Comparison of ENCODE assay signal across 7 cellular contexts in the genomic region with DNA sequence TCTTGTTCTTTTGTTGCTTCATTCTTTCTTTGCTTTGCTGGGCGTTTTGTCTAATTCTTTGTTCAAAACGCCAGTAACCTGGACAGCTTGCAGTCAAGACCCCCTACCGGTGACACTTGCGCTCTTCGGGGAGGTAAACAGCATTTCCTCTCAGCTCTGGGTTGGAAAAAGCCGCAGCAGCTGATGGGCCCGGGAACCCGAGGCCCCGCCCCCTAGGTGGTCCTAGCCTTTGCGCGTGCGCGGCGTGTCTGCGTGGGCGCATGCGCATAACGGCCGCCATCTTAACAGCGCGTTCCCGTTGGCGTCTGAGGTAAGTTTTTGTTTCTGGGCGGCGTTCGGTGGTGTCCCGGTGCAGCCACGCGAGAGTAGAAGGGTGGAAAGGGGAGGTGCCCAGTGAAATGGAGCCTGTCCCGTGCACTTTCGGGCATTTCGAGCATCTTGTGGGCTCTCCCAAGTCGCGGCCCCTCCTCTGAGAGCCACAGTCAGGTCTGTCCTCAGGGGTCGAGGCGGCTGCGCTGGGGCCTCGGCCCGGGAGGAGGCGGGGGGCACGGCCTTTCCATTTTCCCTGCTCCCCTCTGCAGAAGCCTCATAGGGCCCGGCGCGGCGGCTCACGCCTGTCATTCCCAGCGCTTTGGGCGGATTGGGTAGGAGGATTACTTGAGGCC. TPM values are rescaled to one million over a fixed set of nuclear protein-coding genes. Genes with fewer than 3 reads are reported as not detected.
DNase-seq lines count a peak whose midpoint lies in the region; ATAC-seq, FAIRE-seq and TF ChIP-seq lines count a peak whose summit lies in the region.

ZNF559 (plus strand) TSS at position 261 of the 665 bp plus-strand sequence. CDS start 14,371 bp downstream, outside the sequence.

- FAIRE-seq in GM18507 (lab: Jason Lieb, UNC) = peak; percentile 98

- peak; percentile 99 for ATAC-seq in HG02970 (IDR thresholded peaks at IDR 0.05; ENCODE audit: low FRiP score, unreplicated experiment)

- peaks cover 3% of the 10 kb centered on the region for H3K36me3 ChIP-seq in hepatocyte (replicated peaks; ENCODE audit: insufficient read depth, low read depth)

- H3K4me1 ChIP-seq in hepatocyte (ENCODE audit: insufficient read depth) = no peaks in the 10 kb centered on the region

- peak; percentile 78 for DNase-seq in GM18507 (ENCODE audit: extremely low spot score, insufficient read length, low read depth)
- peak; percentile 89 to 92 for DNase-seq in NCI-H1930 (lab: John Stamatoyannopoulos, UW)
- peak; percentile 97 for DNase-seq in T-helper 9 cell
- peak; percentile 90 for DNase-seq in astrocyte of the cerebellum (ENCODE audit: low read depth)
- DNase-seq in hepatocyte (ENCODE audit: low spot score) = peak; percentile 97
- DNase-seq in retinal pigment epithelial cell (ENCODE audit: low read depth) = peak; percentile 66

- no peaks in the 10 kb centered on the region for H3K27me3 ChIP-seq in hepatocyte

- H3K27ac ChIP-seq in hepatocyte = peak within 1 kb of the TSS; percentile 92

- H3K9me3 ChIP-seq in hepatocyte (ENCODE audit: low read depth) = peaks cover 21% of the 10 kb centered on the region

- no peaks in the 10 kb centered on the region for H3K9me2 ChIP-seq in hepatocyte (replicated peaks; ENCODE audit: insufficient read depth)

- TF ChIP-seq CTCF in astrocyte of the cerebellum (IDR thresholded peaks at IDR 0.05; ENCODE audit: low read depth, low read length, missing control alignments) = peak; percentile 45
- TF ChIP-seq CTCF in hepatocyte (IDR thresholded peaks at IDR 0.05; ENCODE audit: poor library complexity) = peak; percentile 35
- peak; percentile 52 for TF ChIP-seq CTCF in retinal pigment epithelial cell (conservative IDR thresholded peaks at IDR 0.05; ENCODE audit: low read depth, low read length)

- H3K4me3 ChIP-seq in astrocyte of the cerebellum (ENCODE audit: low read depth, low read length) (peak within 1 kb of the TSS; percentile 78), hepatocyte (peak within 1 kb of the TSS; percentile 53), retinal pigment epithelial cell (ENCODE audit: low read length) (peak within 1 kb of the TSS; percentile 74)

- peaks cover 43% of the 10 kb centered on the region for H3K79me2 ChIP-seq in hepatocyte

- peak within 1 kb of the TSS; percentile 85 for H2AFZ ChIP-seq in hepatocyte

- H4K20me1 ChIP-seq in hepatocyte (ENCODE audit: insufficient read depth, poor library complexity, severe bottlenecking) = no peaks in the 10 kb centered on the region

- 2% methylated on average over 44 of the region's 48 CpGs for WGBS in hepatocyte (ENCODE audit: low lambda C conversion rate, missing lambda C conversion rate)

- in situ Hi-C loops in astrocyte of the cerebellum (cut with HindIII; ENCODE audit: low sequenced_read_pairs) = no loop called here

- peak within 1 kb of the TSS; percentile 93 for H3K4me2 ChIP-seq in hepatocyte

RNA-seq across cellular contexts. Expression of gene ZNF559, which starts in this region (rescaled TPM):
- total RNA-seq in hepatocyte = 18.1 and 22.7 TPM in 2 replicates
- 8.9 and 13.1 TPM in 2 replicates for polyA plus RNA-seq in hepatocyte

Comparison
In these comparisons a context has a peak if more than half of its experiments do, and no peak if none do; other contexts are left out.
1. Peak in every context shown above with its lines: DNase-seq, ATAC-seq, H3K4me3 ChIP-seq and H3K27ac ChIP-seq.